1 cellular context compared by ENCODE assay signal in genomic region chr1:66539491-66539890, GRCh38.
TF ChIP-seq lines count a peak whose summit lies in the region.

No MANE protein-coding gene starts in this region.

TF ChIP-seq in IMR-90, 13 proteins besides CTCF, POLR2A, EP300 and RAD21:
- no peak for TF ChIP-seq RCOR1 (IDR thresholded peaks at IDR 0.05; ENCODE audit: insufficient replicate concordance, low read length)
- no peak for TF ChIP-seq BHLHE40 (IDR thresholded peaks at IDR 0.05; ENCODE audit: low read depth, low read length)
- no peak for TF ChIP-seq USF2 (IDR thresholded peaks at IDR 0.05; ENCODE audit: low read depth, low read length)
- TF ChIP-seq NFE2L2 (IDR thresholded peaks at IDR 0.05; ENCODE audit: low read depth, low read length), result no peak
- TF ChIP-seq MAFK (IDR thresholded peaks at IDR 0.05; ENCODE audit: low read depth, low read length), result no peak
- TF ChIP-seq MAZ (IDR thresholded peaks at IDR 0.05; ENCODE audit: borderline replicate concordance, low read depth, low read length), result no peak
- TF ChIP-seq CHD1 (IDR thresholded peaks at IDR 0.05; ENCODE audit: low read depth, low read length), result no peak
